ENCODE assay signal across 14 cellular contexts in the genomic region with DNA sequence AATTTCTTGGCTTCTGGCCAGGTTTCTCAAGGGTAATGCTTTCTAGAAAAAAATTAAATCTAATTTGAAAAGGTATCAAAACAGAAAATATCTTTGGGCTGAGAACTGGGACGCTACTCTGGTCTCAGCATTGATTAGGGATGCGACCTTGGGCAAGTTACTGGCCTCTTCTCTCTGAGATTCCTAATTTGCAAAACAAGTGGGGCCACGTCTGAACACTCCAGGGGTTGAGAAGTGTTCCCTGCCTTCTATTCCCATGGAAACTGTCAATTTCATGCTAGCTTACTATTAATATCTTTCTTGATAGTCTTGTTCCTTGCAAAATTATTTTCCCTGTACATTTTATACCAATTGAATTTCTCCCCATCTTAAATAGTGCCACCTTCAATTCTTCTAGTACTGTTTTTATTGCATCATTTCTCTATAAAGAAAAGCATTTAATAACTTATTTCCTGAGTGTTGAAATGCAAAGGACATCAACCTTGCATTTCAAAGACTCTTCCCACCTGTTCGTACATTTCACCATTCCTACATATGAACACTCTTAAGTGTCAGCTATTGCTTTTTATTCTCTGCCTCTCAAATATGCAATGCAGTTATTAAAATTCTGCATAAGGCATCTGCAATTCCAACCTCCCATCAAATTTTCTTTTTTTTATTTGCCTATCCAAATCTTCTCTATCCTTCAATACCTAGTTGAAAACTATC.
DNase-seq lines count a peak whose midpoint lies in the region; FAIRE-seq and TF ChIP-seq lines count a peak whose summit lies in the region.
"Had no signal": no experiment of that assay in that cellular context is flagged by ENCODE, and none has a peak within 500 bp of the region (broad histone marks: within the 10 kb centered on the region; RNA-seq: fewer than 3 reads in every experiment).

No MANE protein-coding gene starts in this region.

- H3K23ac ChIP-seq in H9 (ENCODE audit: insufficient read length, low read depth, low read length) (no peak overlapping the region), H1 (ENCODE audit: insufficient read length) (no peak overlapping the region)

- H3K36me3 ChIP-seq in H1 (ENCODE audit: control insufficient read depth in 2 of 4, insufficient read depth in 4 of 4, low read length in 3 of 4) (no peaks in the 10 kb centered on the region), neural progenitor cell (no peaks in the 10 kb centered on the region)
- H3K36me3 ChIP-seq: Peyer's patch had no signal

- CTCF ChIA-PET in H1 (lab: Charles Lee; ENCODE audit: partially characterized antibody): no interaction called here

- H3K4me3 Mint-ChIP-seq in H9: peak overlapping the region; percentile 35 to 43; a peak in 3 of 5 replicates
- no peak overlapping the region for H3K4me3 Mint-ChIP-seq in neural progenitor cell
- H3K4me3 Mint-ChIP-seq: CD8-positive, alpha-beta memory T cell had no signal

- H3K27ac ChIP-seq in H9 (ENCODE audit: insufficient read length, low read depth, low read length): peak overlapping the region; percentile 49
- no peak overlapping the region for H3K27ac ChIP-seq in H1 (ENCODE audit: low read depth, low read length)
- no peak overlapping the region for H3K27ac ChIP-seq in neural progenitor cell
- H3K27ac ChIP-seq: Peyer's patch had no signal

- no CpG with 5 or more reads among the region's 4 CpGs for WGBS in H9 (ENCODE audit: extremely low coverage, insufficient read length, low lambda C conversion rate)
- 1% methylated on average over 4 of the region's 4 CpGs; no CpG with 5 or more reads in 1 of the 2 experiments for WGBS in H1 (ENCODE audit: extremely low coverage in 1 of 2, insufficient coverage in 1 of 2, insufficient read length in 1 of 2, insufficient replicate concordance in 2 of 2, low coverage in 1 of 2, low lambda C conversion rate in 2 of 2, missing lambda C conversion rate in 1 of 2), 2 experiments

- TF ChIP-seq CTCF in H9 (conservative IDR thresholded peaks at IDR 0.05) (no peak), H1 (IDR thresholded peaks at IDR 0.05; ENCODE audit: control extremely low read depth in 1 of 3, insufficient read depth in 1 of 3, low read depth in 1 of 3, low read length in 3 of 3) (no peak), neural progenitor cell (IDR thresholded peaks at IDR 0.05) (no peak)

- no peak overlapping the region for H3K14ac ChIP-seq in H9 (ENCODE audit: insufficient read depth, low read length)
- H3K14ac ChIP-seq in H1 (ENCODE audit: insufficient read length): no peak overlapping the region

- FAIRE-seq in H1 (lab: Jason Lieb, UNC): peak; percentile 80

- H3K4me2 ChIP-seq in H9 (ENCODE audit: insufficient read depth, insufficient read length, low read length) (peak overlapping the region; percentile 39), H1 (ENCODE audit: insufficient read depth in 1 of 2, low read depth in 2 of 2, low read length in 2 of 2) (peak overlapping the region; percentile 45 to 52; a peak in 3 of 4 replicates), neural progenitor cell (peak overlapping the region; percentile 29)

- no peak for TF ChIP-seq EP300 in H1 (IDR thresholded peaks at IDR 0.05; ENCODE audit: borderline replicate concordance in 1 of 2, low read depth in 2 of 2, low read length in 2 of 2)

- H2BK120ac ChIP-seq in H9 (ENCODE audit: low read depth, low read length, poor library complexity, severe bottlenecking) (no peak overlapping the region), H1 (replicated peaks; ENCODE audit: low read depth, low read length) (no peak overlapping the region)

- H4K20me1 ChIP-seq in H9 (ENCODE audit: control insufficient read depth, insufficient read depth, insufficient read length) (no peaks in the 10 kb centered on the region), H1 (replicated peaks in 1 of 2; ENCODE audit: control insufficient read depth in 1 of 2, insufficient read depth in 2 of 2, low read length in 2 of 2) (no peaks in the 10 kb centered on the region), neural progenitor cell (ENCODE audit: low read depth) (no peaks in the 10 kb centered on the region)

- H3K36me3 Mint-ChIP-seq in H9 (ENCODE audit: insufficient read depth in 1 of 3, low read depth in 3 of 3): peaks cover 0 to 4% (median 0%) of the 10 kb centered on the region in 3 experiments; a peak in 2 of 7 replicates
- no peaks in the 10 kb centered on the region for H3K36me3 Mint-ChIP-seq in neural progenitor cell
- H3K36me3 Mint-ChIP-seq: CD8-positive, alpha-beta memory T cell had no signal

- H3K4me3 ChIP-seq in H1 (ENCODE audit: extremely low read depth in 1 of 4, insufficient read depth in 2 of 4, low read depth in 3 of 4, low read length in 4 of 4) (peak overlapping the region in 1 of 4 experiments; percentile 36; a peak in 2 of 8 replicates), neural progenitor cell (no peak overlapping the region)
- H3K4me3 ChIP-seq: Peyer's patch had no signal

- no peak overlapping the region for H3K56ac ChIP-seq in H9 (ENCODE audit: insufficient read length, low read depth, low read length)
- H3K56ac ChIP-seq in H1 (replicated peaks; ENCODE audit: insufficient read length, low read depth, low read length): no peak overlapping the region

- no peak for TF ChIP-seq RAD21 in H1 (IDR thresholded peaks at IDR 0.05 in 1 of 2, conservative IDR thresholded peaks at IDR 0.05 in 1 of 2; ENCODE audit: low read depth in 2 of 2, low read length in 2 of 2)

- H4K91ac ChIP-seq in H9 (ENCODE audit: insufficient read length, low read depth, low read length) (no peak overlapping the region), H1 (replicated peaks; ENCODE audit: insufficient read length, low read length) (no peak overlapping the region)

- no peak overlapping the region for H2BK12ac ChIP-seq in H9 (ENCODE audit: insufficient read length, low read depth, low read length)
- H2BK12ac ChIP-seq in H1 (ENCODE audit: low read depth, low read length): no peak overlapping the region

- no peaks in the 10 kb centered on the region for H3K79me2 ChIP-seq in H9 (ENCODE audit: insufficient read depth, low read length)
- H3K79me2 ChIP-seq in H1 (ENCODE audit: control insufficient read depth in 1 of 2, insufficient read depth in 2 of 2, low read length in 2 of 2): no peaks in the 10 kb centered on the region
- H3K79me2 ChIP-seq in neural progenitor cell (ENCODE audit: low read depth): no peaks in the 10 kb centered on the region

- H3K18ac ChIP-seq in H9 (ENCODE audit: insufficient read length, low read depth, low read length) (no peak overlapping the region), H1 (ENCODE audit: extremely low read depth, low read length) (no peak overlapping the region)

- no peak overlapping the region for H4K5ac ChIP-seq in H9 (ENCODE audit: insufficient read length, low read depth, low read length)
- H4K5ac ChIP-seq in H1 (ENCODE audit: insufficient read length, low read depth, low read length): no peak overlapping the region

- H3K79me1 ChIP-seq in H9 (ENCODE audit: insufficient read depth, low read depth, low read length, poor library complexity, severe bottlenecking): no peaks in the 10 kb centered on the region
- no peaks in the 10 kb centered on the region for H3K79me1 ChIP-seq in H1 (ENCODE audit: low read depth, low read length)

- H3K23me2 ChIP-seq in H9 (ENCODE audit: insufficient read length, low read depth, low read length, poor library complexity, severe bottlenecking) (no peaks in the 10 kb centered on the region), H1 (ENCODE audit: low read depth, low read length) (no peaks in the 10 kb centered on the region)

- POLR2A ChIA-PET in H1 (lab: Charles Lee; ENCODE audit: partially characterized antibody): no interaction called here

- H3K27ac Mint-ChIP-seq in H9: peak overlapping the region; percentile 21 to 96 (median 43); a peak in 3 of 7 replicates
- H3K27ac Mint-ChIP-seq in neural progenitor cell: no peak overlapping the region
- H3K27ac Mint-ChIP-seq: CD8-positive, alpha-beta memory T cell had no signal

- no peaks in the 10 kb centered on the region for H3K9me3 ChIP-seq in H9 (ENCODE audit: control insufficient read depth, low read depth, low read length)
- no peaks in the 10 kb centered on the region for H3K9me3 ChIP-seq in H1 (ENCODE audit: insufficient read depth in 2 of 2, low read depth in 1 of 2, low read length in 1 of 2)
- H3K9me3 ChIP-seq in neural progenitor cell (ENCODE audit: low read depth): no peaks in the 10 kb centered on the region
- H3K9me3 ChIP-seq: Peyer's patch had no signal

- H3K9ac ChIP-seq in H9 (ENCODE audit: extremely low read depth, insufficient read length, low read length) (no peak overlapping the region), H1 (replicated peaks in 1 of 4; ENCODE audit: extremely low read depth in 1 of 4, low read depth in 3 of 4, low read length in 3 of 4) (no peak overlapping the region), neural progenitor cell (no peak overlapping the region)

- peaks cover 8% of the 10 kb centered on the region for H3K4me1 ChIP-seq in H9 (ENCODE audit: insufficient read depth, low read length)
- H3K4me1 ChIP-seq in H1 (replicated peaks in 1 of 4; ENCODE audit: control insufficient read depth in 3 of 4, insufficient read depth in 4 of 4, low read length in 3 of 4): peaks cover 4 to 21% (median 8%) of the 10 kb centered on the region in 4 experiments
- H3K4me1 ChIP-seq in neural progenitor cell: peaks cover 12% of the 10 kb centered on the region
- H3K4me1 ChIP-seq: Peyer's patch had no signal

- H3K27me3 ChIP-seq in H9 (ENCODE audit: insufficient read depth, low read length): no peaks in the 10 kb centered on the region
- no peaks in the 10 kb centered on the region for H3K27me3 ChIP-seq in H1 (replicated peaks in 1 of 4; ENCODE audit: control insufficient read depth in 3 of 4, extremely low read depth in 1 of 4, insufficient read depth in 3 of 4, low read length in 3 of 4)
- H3K27me3 ChIP-seq in neural progenitor cell: no peaks in the 10 kb centered on the region
- H3K27me3 ChIP-seq: Peyer's patch had no signal

- no peak overlapping the region for H2BK15ac ChIP-seq in H9 (ENCODE audit: low read depth, low read length)
- H2BK15ac ChIP-seq in H1 (ENCODE audit: low read length): no peak overlapping the region

- no peak overlapping the region for H2BK5ac ChIP-seq in H9 (ENCODE audit: insufficient read length, low read length)
- peak overlapping the region; percentile 38; the same call in 1 of the 2 replicates for H2BK5ac ChIP-seq in H1 (ENCODE audit: low read depth, low read length)

- H2AFZ ChIP-seq in H9 (ENCODE audit: low read length) (no peak overlapping the region), H1 (ENCODE audit: low read length) (no peak overlapping the region), neural progenitor cell (replicated peaks) (no peak overlapping the region)

- H3K9me3 Mint-ChIP-seq in H9: no peaks in the 10 kb centered on the region
- peaks cover 2% of the 10 kb centered on the region for H3K9me3 Mint-ChIP-seq in neural progenitor cell
- H3K9me3 Mint-ChIP-seq: CD8-positive, alpha-beta memory T cell had no signal

- no peak overlapping the region for H3T11ph ChIP-seq in H9 (ENCODE audit: low read length)

- no peaks in the 10 kb centered on the region for H3K27me3 Mint-ChIP-seq in H9 (ENCODE audit: low read depth)
- no peaks in the 10 kb centered on the region for H3K27me3 Mint-ChIP-seq in neural progenitor cell (ENCODE audit: insufficient read depth, low read depth)

- H4K8ac ChIP-seq in H9 (replicated peaks; ENCODE audit: insufficient read length, low read depth, low read length) (no peak overlapping the region), H1 (ENCODE audit: extremely low read depth, insufficient read depth, low read length) (no peak overlapping the region)

- H3K4me1 Mint-ChIP-seq in H9: peaks cover 46 to 56% of the 10 kb centered on the region in 2 experiments
- peaks cover 22% of the 10 kb centered on the region for H3K4me1 Mint-ChIP-seq in neural progenitor cell
- H3K4me1 Mint-ChIP-seq: CD8-positive, alpha-beta memory T cell had no signal

- H2AK5ac ChIP-seq in H9 (ENCODE audit: insufficient read length, low read length) (no peak overlapping the region), H1 (ENCODE audit: low read depth, low read length) (no peak overlapping the region)

- H2BK20ac ChIP-seq in H9 (ENCODE audit: low read depth, low read length, poor library complexity, severe bottlenecking): no peak overlapping the region
- H2BK20ac ChIP-seq in H1 (ENCODE audit: low read length): no peak overlapping the region

- H3K4ac ChIP-seq in H9 (ENCODE audit: low read depth, low read length) (no peak overlapping the region), H1 (replicated peaks; ENCODE audit: insufficient read length, low read depth, low read length) (no peak overlapping the region)

- peak; percentile 64 for DNase-seq in H9
- peak; percentile 29 for DNase-seq in LHCN-M2 (ENCODE audit: low read depth)
- DNase-seq in H1 (ENCODE audit: low read depth in 1 of 2, low spot score in 2 of 2): no peak
- no peak for DNase-seq in neural progenitor cell (ENCODE audit: low spot score)
- DNase-seq in T-helper 1 cell: no peak
- no peak for DNase-seq in activated T-cell treated with anti-CD3 and anti-CD28 coated beads, Interleukin-2, amount 50 U/mL, for 1 hour
- DNase-seq in DMS153 treated with DMSO at 0.1 percent for 48 hours (lab: John Stamatoyannopoulos, UW; ENCODE audit: unreplicated experiment): no peak
- DNase-seq: CD8-positive, alpha-beta memory T cell; NCI-H1048; NCI-H2107; NCI-H446 treated with DMSO at 0.1 percent for 48 hours; NCI-H748 treated with DMSO at 0.1 percent for 48 hours; Peyer's patch; SHP77 treated with DMSO at 0.1 percent for 48 hours had no signal

- no peak for TF ChIP-seq POLR2A in H1 (IDR thresholded peaks at IDR 0.05; ENCODE audit: control extremely low read depth in 1 of 2, low read depth in 2 of 2, low read length in 2 of 2)

- no peaks in the 10 kb centered on the region for H3F3A ChIP-seq in neural progenitor cell (ENCODE audit: low read depth)

Comparison
In these comparisons a context has a peak if more than half of its experiments do, and no peak if none do; other contexts are left out.
1. DNase-seq: peak in H9 (single experiment) and LHCN-M2 (single experiment); none in H1 (0 of 2), neural progenitor cell (single experiment), T-helper 1 cell (0 of 5), activated T-cell treated with anti-CD3 and anti-CD28 coated beads, Interleukin-2, amount 50 U/mL, for 1 hour (single experiment) and DMS153 treated with DMSO at 0.1 percent for 48 hours (single experiment).
2. Peak in every context shown above with its lines, with median percentiles within 50 percentile points of each other: H3K4me2 ChIP-seq.